In genomic region chr6:165950316-165950715, GRCh38 we compare ENCODE assay signal across 24 cellular contexts.
"Had no signal": no experiment of that assay in that cellular context is flagged by ENCODE, and none has a peak within 500 bp of the region (broad histone marks: within the 10 kb centered on the region; RNA-seq: fewer than 3 reads in every experiment).

No MANE protein-coding gene starts in this region.

- H3K36me3 ChIP-seq: brain microvascular endothelial cell, esophagus muscularis mucosa, gastrocnemius medialis had no signal

- DNase-seq: activated CD4-positive, alpha-beta T cell treated with anti-CD3 and anti-CD28 coated beads for 1 hour; activated CD4-positive, alpha-beta T cell treated with anti-CD3 and anti-CD28 coated beads for 48 hours; activated CD4-positive, alpha-beta T cell treated with anti-CD3 and anti-CD28 coated beads, Interleukin-2, amount 50 U/mL, for 1 hour; activated CD4-positive, alpha-beta T cell treated with anti-CD3 and anti-CD28 coated beads, Interleukin-2, amount 50 U/mL, for 48 hours; activated CD8-positive, alpha-beta memory T cell treated with anti-CD3 and anti-CD28 coated beads for 24 hours; activated CD8-positive, alpha-beta T cell treated with anti-CD3 and anti-CD28 coated beads for 36 hours; activated effector memory CD4-positive, alpha-beta T cell treated with Interleukin-2 at 50 U/mL for 16 hours; activated gamma-delta T cell treated with Interleukin-2 at 50 U/mL for 16 hours; activated naive CD4-positive, alpha-beta T cell treated with anti-CD3 and anti-CD28 coated beads, Interleukin-2, amount 50 U/mL, for 16 hours; activated naive CD4-positive, alpha-beta T cell treated with Interleukin-2 at 50 U/mL for 16 hours; activated T-cell treated with anti-CD3 and anti-CD28 coated beads, Interleukin-2, amount 50 U/mL, for 4 hours; amniotic stem cell; brain microvascular endothelial cell; cortex of kidney; dermis blood vessel endothelial cell; effector CD4-positive, alpha-beta T cell; effector memory CD8-positive, alpha-beta T cell; erythroblast; foreskin keratinocyte; gastrocnemius medialis; glutamatergic neuron; heart left ventricle; T-helper 2 cell had no signal

- H3K4me3 ChIP-seq: esophagus muscularis mucosa, gastrocnemius medialis, heart left ventricle had no signal

- H3K27ac ChIP-seq: brain microvascular endothelial cell, esophagus muscularis mucosa, foreskin keratinocyte, gastrocnemius medialis, heart left ventricle had no signal

- H3K9me3 ChIP-seq: esophagus muscularis mucosa, gastrocnemius medialis, heart left ventricle had no signal

- H3K4me1 ChIP-seq: esophagus muscularis mucosa, foreskin keratinocyte, gastrocnemius medialis, heart left ventricle had no signal

- H3K27me3 ChIP-seq: brain microvascular endothelial cell, esophagus muscularis mucosa, foreskin keratinocyte, gastrocnemius medialis, heart left ventricle had no signal
